10 cellular contexts compared by ENCODE assay signal in genomic region chr17:45408611-45409421, GRCh38. TPM values are rescaled to one million over a fixed set of nuclear protein-coding genes. Genes with fewer than 3 reads are reported as not detected.
DNase-seq lines count a peak whose midpoint lies in the region; ATAC-seq and TF ChIP-seq lines count a peak whose summit lies in the region.
"Had no signal": no experiment of that assay in that cellular context is flagged by ENCODE, and none has a peak within 500 bp of the region (broad histone marks: within the 10 kb centered on the region; RNA-seq: fewer than 3 reads in every experiment).

No MANE protein-coding gene starts in this region.

- H3K4me1 ChIP-seq in heart right ventricle = peaks cover 22 to 88% (median 72%) of the 10 kb centered on the region in 9 donors
- H3K4me1 ChIP-seq: HAP-1, pancreas had no signal

- ATAC-seq in T-cell (replicated peaks in 1 of 4) (no peak), heart right ventricle (peak in 2 of 8 donors; percentile 14 to 18), GM19463 (IDR thresholded peaks at IDR 0.05; ENCODE audit: unreplicated experiment) (no peak)
- ATAC-seq: pancreas had no signal

- DNase-seq in GM20000 (ENCODE audit: low spot score) = peak; percentile 30
- no peak for DNase-seq in T-cell
- no peak for DNase-seq in heart right ventricle
- no peak for DNase-seq in activated effector memory CD4-positive, alpha-beta T cell treated with anti-CD3 and anti-CD28 coated beads, Interleukin-2, amount 50 U/mL, for 16 hours
- no peak for DNase-seq in NCI-H2081 treated with DMSO at 0.1 percent for 48 hours (lab: John Stamatoyannopoulos, UW)
- DNase-seq: foreskin fibroblast had no signal

- H3K36me3 ChIP-seq in heart right ventricle = peaks cover 0 to 27% (median 10%) of the 10 kb centered on the region in 9 donors
- H3K36me3 ChIP-seq: HAP-1, pancreas had no signal

- intact Hi-C loops in heart right ventricle (cut with DNase I) = no loop called here

- CTCF ChIA-PET in T-cell (lab: Charles Lee) = no interaction called here

- no peaks in the 10 kb centered on the region for H3K27me3 Mint-ChIP-seq in T-cell

- peaks cover 16% of the 10 kb centered on the region for H3K36me3 Mint-ChIP-seq in T-cell

- H3K4me1 Mint-ChIP-seq in T-cell = peaks cover 48 to 62% (median 56%) of the 10 kb centered on the region in 3 donors

- no peaks in the 10 kb centered on the region for H3K9me3 Mint-ChIP-seq in T-cell

- peak overlapping the region; percentile 96 to 100 (median 99) for H3K4me3 Mint-ChIP-seq in T-cell

- H3K4me3 ChIP-seq in heart right ventricle (peak overlapping the region in 6 of 10 donors; percentile 2 to 73 (median 41)), skin epidermis (peak overlapping the region; percentile 37 to 51 (median 40))
- H3K4me3 ChIP-seq: HAP-1 had no signal

- H3K27ac ChIP-seq in heart right ventricle (peak overlapping the region in 9 of 10 donors; percentile 54 to 97 (median 74)), skin epidermis (peak overlapping the region in 17 of 21 experiments; percentile 8 to 97 (median 88))
- H3K27ac ChIP-seq: pancreas had no signal

- H3K27me3 ChIP-seq in heart right ventricle = no peaks in the 10 kb centered on the region
- H3K27me3 ChIP-seq: pancreas had no signal

- POLR2A ChIA-PET in T-cell (lab: Charles Lee) = interaction anchor here (0.6 kb wide), 2 partner anchors 188 to 562 kb away, joined by 3 read pairs; no protein-coding TSS in a partner anchor

- H3K27ac Mint-ChIP-seq in T-cell = peak overlapping the region; percentile 100

- 46% methylated on average over 11 of the region's 11 CpGs for WGBS in heart right ventricle, 2 donors

- no peak for TF ChIP-seq CTCF in GM20000 (IDR thresholded peaks at IDR 0.05; ENCODE audit: extremely low read depth, missing control alignments)
- TF ChIP-seq CTCF in heart right ventricle (IDR thresholded peaks at IDR 0.05) = no peak

- no peaks in the 10 kb centered on the region for H3K9me3 ChIP-seq in heart right ventricle
- H3K9me3 ChIP-seq: HAP-1, pancreas had no signal

RNA-seq across cellular contexts. Expression of gene ARHGAP27, which starts 23.9 kb away (rescaled TPM):
- 100 to 1,000 TPM in 3 of 5 donors, 10 to 100 TPM in 2; 56.4 to 120 (median 113) TPM for total RNA-seq in T-cell
- total RNA-seq in heart right ventricle = 10 to 100 TPM; 15.2 to 46.9 (median 25.3) TPM
- 10 to 100 TPM; 17.9 to 65.8 TPM for polyA plus RNA-seq in heart right ventricle
